ENCODE assay signal across 1 cellular context in genomic region chr1:158003409-158003805, GRCh38.
TF ChIP-seq lines count a peak whose summit lies in the region.

No MANE protein-coding gene starts in this region.

TF ChIP-seq in GM23338, 12 proteins besides CTCF, POLR2A, EP300 and RAD21 (continued from another document):
- TF ChIP-seq REST (IDR thresholded peaks at IDR 0.05; ENCODE audit: unreplicated experiment), result no peak
TF ChIP-seq in GM23338: peak in this region for 0.
